Comparison of ENCODE assay signal across 8 cellular contexts in genomic region chr1:120811822-120812221, GRCh38.
DNase-seq lines count a peak whose midpoint lies in the region; ATAC-seq and TF ChIP-seq lines count a peak whose summit lies in the region.
"Not testable (repeated sequence)": the region's sequence is repeated elsewhere in the genome, so short reads cannot be mapped to it uniquely, and the experiment has no call there.

No MANE protein-coding gene starts in this region.

- H3K4me1 ChIP-seq in RWPE2 (ENCODE audit: insufficient read depth, poor library complexity, severe bottlenecking); hepatocyte (ENCODE audit: insufficient read depth); ovary (ENCODE audit: insufficient read depth); thoracic aorta (ENCODE audit: control insufficient read depth in 1 of 2, low read depth in 2 of 2): not testable (repeated sequence)

- H3K4me3 Mint-ChIP-seq in activated CD8-positive, alpha-beta memory T cell treated with anti-CD3 and anti-CD28 coated beads, Interleukin-2, amount 10 ng/mL, durations not matched to agents 7 days and 5 days = not testable (repeated sequence)

- H3K9me3 Mint-ChIP-seq in activated CD8-positive, alpha-beta memory T cell treated with anti-CD3 and anti-CD28 coated beads, Interleukin-2, amount 10 ng/mL, durations not matched to agents 7 days and 5 days (ENCODE audit: low read depth) = not testable (repeated sequence)

- DNase-seq in DMS53 treated with DMSO at 0.1 percent for 48 hours (lab: John Stamatoyannopoulos, UW; ENCODE audit: unreplicated experiment) (peak; percentile 2), RWPE2 (ENCODE audit: low spot score) (peak; percentile 21), cerebellar cortex (ENCODE audit: low spot score) (peak; percentile 11), hepatocyte (ENCODE audit: low spot score) (peak; percentile 33), ovary (peak in 4 of 5 donors; percentile 33 to 53 (median 42))
- DNase-seq in activated CD8-positive, alpha-beta memory T cell treated with anti-CD3 and anti-CD28 coated beads, Interleukin-2, amount 10 ng/mL, durations not matched to agents 7 days and 5 days = peak; percentile 63
- DNase-seq in thoracic aorta (ENCODE audit: low spot score) = not testable (repeated sequence)

- H2AFZ ChIP-seq in hepatocyte = not testable (repeated sequence)

- not testable (repeated sequence) for H3K36me3 Mint-ChIP-seq in activated CD8-positive, alpha-beta memory T cell treated with anti-CD3 and anti-CD28 coated beads, Interleukin-2, amount 10 ng/mL, durations not matched to agents 7 days and 5 days

- TF ChIP-seq EP300 in ovary (IDR thresholded peaks at IDR 0.05) = not testable (repeated sequence)

- WGBS in hepatocyte (ENCODE audit: low lambda C conversion rate, missing lambda C conversion rate) = 16% methylated on average over 10 of the region's 10 CpGs
- WGBS in ovary, 3 donors = 12 to 16% methylated on average over 10 of the region's 10 CpGs; no CpG with 5 or more reads in 1 of the 3 donors

- intact Hi-C loops in ovary (cut with DNase I) = not testable (repeated sequence)

- H3K27me3 ChIP-seq in RWPE2 (ENCODE audit: insufficient read depth, poor library complexity, severe bottlenecking); hepatocyte; ovary; thoracic aorta (replicated peaks; ENCODE audit: insufficient read depth): not testable (repeated sequence)

- not testable (repeated sequence) for H3K27me3 Mint-ChIP-seq in activated CD8-positive, alpha-beta memory T cell treated with anti-CD3 and anti-CD28 coated beads, Interleukin-2, amount 10 ng/mL, durations not matched to agents 7 days and 5 days

- H3K27ac ChIP-seq in RWPE2 (ENCODE audit: poor library complexity, severe bottlenecking); hepatocyte; ovary; thoracic aorta: not testable (repeated sequence)

- H3K36me3 ChIP-seq in RWPE2 (ENCODE audit: low read depth); hepatocyte (replicated peaks; ENCODE audit: insufficient read depth, low read depth); ovary; thoracic aorta: not testable (repeated sequence)

- not testable (repeated sequence) for H3K4me3 ChIP-seq in RWPE2 (ENCODE audit: severe bottlenecking); hepatocyte; ovary; thoracic aorta

- peak overlapping the region; percentile 46 for H3K27ac Mint-ChIP-seq in activated CD8-positive, alpha-beta memory T cell treated with anti-CD3 and anti-CD28 coated beads, Interleukin-2, amount 10 ng/mL, durations not matched to agents 7 days and 5 days

- H3K9me2 ChIP-seq in hepatocyte (replicated peaks; ENCODE audit: insufficient read depth) = not testable (repeated sequence)

- H3K4me1 Mint-ChIP-seq in activated CD8-positive, alpha-beta memory T cell treated with anti-CD3 and anti-CD28 coated beads, Interleukin-2, amount 10 ng/mL, durations not matched to agents 7 days and 5 days = not testable (repeated sequence)

- H3K9me3 ChIP-seq in RWPE2 (ENCODE audit: severe bottlenecking); hepatocyte (ENCODE audit: low read depth); ovary; thoracic aorta: not testable (repeated sequence)

- not testable (repeated sequence) for ATAC-seq in RWPE2 (ENCODE audit: low read depth); activated CD8-positive, alpha-beta memory T cell treated with anti-CD3 and anti-CD28 coated beads, Interleukin-2, amount 10 ng/mL, durations not matched to agents 7 days and 5 days; thoracic aorta (ENCODE audit: insufficient number of reproducible peaks, low FRiP score, low read depth)

- not testable (repeated sequence) for H3K4me2 ChIP-seq in hepatocyte

- CTCF ChIA-PET in activated CD8-positive, alpha-beta memory T cell treated with anti-CD3 and anti-CD28 coated beads, Interleukin-2, amount 10 ng/mL, durations not matched to agents 7 days and 5 days (lab: Charles Lee) = not testable (repeated sequence)

- not testable (repeated sequence) for TF ChIP-seq POLR2A in ovary (IDR thresholded peaks at IDR 0.05)

- TF ChIP-seq CTCF in LNCAP (IDR thresholded peaks at IDR 0.05) (peak; percentile 37; the same call in 1 of the 2 replicates), RWPE2 (IDR thresholded peaks at IDR 0.05; ENCODE audit: poor library complexity, severe bottlenecking) (peak; percentile 60), hepatocyte (IDR thresholded peaks at IDR 0.05; ENCODE audit: poor library complexity) (peak; percentile 58), ovary (IDR thresholded peaks at IDR 0.05) (peak in 1 of 3 donors; percentile 49), thoracic aorta (IDR thresholded peaks at IDR 0.05) (peak; percentile 30)

- not testable (repeated sequence) for H4K20me1 ChIP-seq in hepatocyte (ENCODE audit: insufficient read depth, poor library complexity, severe bottlenecking)

- H3K79me2 ChIP-seq in hepatocyte = not testable (repeated sequence)
